Comparison of ENCODE assay signal across 30 cellular contexts in the genomic region with DNA sequence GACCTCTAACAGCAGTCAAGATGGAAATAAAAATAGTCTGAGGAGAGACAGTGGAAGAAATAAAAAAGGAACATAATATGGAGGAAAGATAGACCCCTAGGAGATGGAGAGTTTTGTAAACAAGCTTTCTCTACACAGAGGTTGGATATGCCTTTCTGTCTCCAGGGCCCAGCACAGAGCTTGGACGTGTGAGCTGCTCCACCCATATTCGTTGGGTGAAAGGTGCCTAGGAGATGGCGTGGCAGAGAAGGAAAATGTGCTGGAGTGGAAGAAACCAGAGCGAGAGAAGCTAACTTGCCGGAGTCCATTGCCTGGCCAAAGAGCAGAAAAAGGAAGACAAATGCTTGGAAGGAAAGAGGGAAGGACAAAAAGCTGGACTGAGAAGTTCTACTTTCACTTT.
"Had no signal": no experiment of that assay in that cellular context is flagged by ENCODE, and none has a peak within 500 bp of the region (broad histone marks: within the 10 kb centered on the region; RNA-seq: fewer than 3 reads in every experiment).

No MANE protein-coding gene starts in this region.

- H3K27me3 Mint-ChIP-seq: activated CD4-positive, alpha-beta T cell treated with anti-CD3 and anti-CD28 coated beads, Interleukin-2, amount 10 ng/mL, durations not matched to agents 24 days and 14 days had no signal

- H3K36me3 ChIP-seq: adrenal gland, colonic mucosa, stomach, suprapubic skin, tibial artery, WERI-Rb-1 had no signal

- H3K9me3 Mint-ChIP-seq: activated CD4-positive, alpha-beta memory T cell treated with anti-CD3 and anti-CD28 coated beads for 36 hours; activated CD4-positive, alpha-beta T cell treated with anti-CD3 and anti-CD28 coated beads, Interleukin-2, amount 10 ng/mL, durations not matched to agents 24 days and 14 days; activated naive CD4-positive, alpha-beta T cell treated with anti-CD3 and anti-CD28 coated beads for 36 hours; activated T-helper 1 cell treated with anti-CD3 and anti-CD28 coated beads, Interleukin-12 subunit alpha, Interleukin-12 subunit beta, Interleukin-2, Interleukin-4 antibody, amounts not matched to agents 30 ng/mL and 10 ng/mL and 1 ng/mL, durations not matched to agents 14 hours and 24 hours and 36 hours had no signal

- H3K9me3 ChIP-seq: adrenal gland, body of pancreas, colonic mucosa, mucosa of descending colon, stomach, suprapubic skin, tibial artery had no signal

- H3K27me3 ChIP-seq: adrenal gland, body of pancreas, colonic mucosa, dorsolateral prefrontal cortex, stomach, suprapubic skin, tibial artery had no signal

- H3K27ac ChIP-seq: adrenal gland, body of pancreas, colonic mucosa, dorsolateral prefrontal cortex, stomach, suprapubic skin, tibial artery, WERI-Rb-1 had no signal

- H3K4me1 Mint-ChIP-seq: activated CD4-positive, alpha-beta T cell treated with anti-CD3 and anti-CD28 coated beads, Interleukin-2, amount 10 ng/mL, durations not matched to agents 24 days and 14 days; activated naive CD8-positive, alpha-beta T cell treated with anti-CD3 and anti-CD28 coated beads for 36 hours; stimulated activated naive B cell treated with anti-CD40 and anti-IgM and Interleukin-4, amounts not matched to agents 10 μg/mL and 1 μg/mL and 100 μg/mL, for 72 hours had no signal

- H3K36me3 Mint-ChIP-seq: activated CD4-positive, alpha-beta memory T cell treated with anti-CD3 and anti-CD28 coated beads for 36 hours; activated naive CD8-positive, alpha-beta T cell treated with anti-CD3 and anti-CD28 coated beads for 36 hours had no signal

- H3K4me1 ChIP-seq: adrenal gland, body of pancreas, colonic mucosa, stomach, suprapubic skin had no signal

- H3K4me3 ChIP-seq: adrenal gland, body of pancreas, colonic mucosa, dorsolateral prefrontal cortex, mucosa of descending colon, stomach, suprapubic skin, tibial artery had no signal

- H3K4me3 Mint-ChIP-seq: activated CD4-positive, alpha-beta memory T cell treated with anti-CD3 and anti-CD28 coated beads for 36 hours; activated CD4-positive, alpha-beta T cell treated with anti-CD3 and anti-CD28 coated beads, Interleukin-2, amount 10 ng/mL, durations not matched to agents 24 days and 14 days; activated naive CD4-positive, alpha-beta T cell treated with anti-CD3 and anti-CD28 coated beads for 36 hours; activated naive CD8-positive, alpha-beta T cell treated with anti-CD3 and anti-CD28 coated beads for 36 hours; activated T-helper 1 cell treated with anti-CD3 and anti-CD28 coated beads, Interleukin-12 subunit alpha, Interleukin-12 subunit beta, Interleukin-2, Interleukin-4 antibody, amounts not matched to agents 30 ng/mL and 10 ng/mL and 1 ng/mL, durations not matched to agents 14 hours and 24 hours and 36 hours; nephron; stimulated activated naive B cell treated with anti-CD40 and anti-IgM and Interleukin-4, amounts not matched to agents 10 μg/mL and 1 μg/mL and 100 μg/mL, for 72 hours had no signal

- ATAC-seq: body of pancreas; left ventricle myocardium superior; mucosa of descending colon; right cardiac atrium; stimulated activated naive B cell treated with anti-CD40 and anti-IgM and Interleukin-4, amounts not matched to agents 10 μg/mL and 1 μg/mL and 100 μg/mL, for 72 hours had no signal

- H3K27ac Mint-ChIP-seq: activated CD4-positive, alpha-beta memory T cell treated with anti-CD3 and anti-CD28 coated beads for 36 hours; activated CD4-positive, alpha-beta T cell treated with anti-CD3 and anti-CD28 coated beads, Interleukin-2, amount 10 ng/mL, durations not matched to agents 24 days and 14 days; activated naive CD4-positive, alpha-beta T cell treated with anti-CD3 and anti-CD28 coated beads for 36 hours; activated naive CD8-positive, alpha-beta T cell treated with anti-CD3 and anti-CD28 coated beads for 36 hours; activated T-helper 1 cell treated with anti-CD3 and anti-CD28 coated beads, Interleukin-12 subunit alpha, Interleukin-12 subunit beta, Interleukin-2, Interleukin-4 antibody, amounts not matched to agents 30 ng/mL and 10 ng/mL and 1 ng/mL, durations not matched to agents 14 hours and 24 hours and 36 hours; nephron; stimulated activated naive B cell treated with anti-CD40 and anti-IgM and Interleukin-4, amounts not matched to agents 10 μg/mL and 1 μg/mL and 100 μg/mL, for 72 hours had no signal

- DNase-seq: activated CD4-positive, alpha-beta memory T cell treated with anti-CD3 and anti-CD28 coated beads for 36 hours; activated CD4-positive, alpha-beta T cell treated with anti-CD3 and anti-CD28 coated beads, Interleukin-2, amount 10 ng/mL, durations not matched to agents 24 days and 14 days; activated CD4-positive, CD25-positive, alpha-beta regulatory T cell treated with anti-CD3 and anti-CD28 coated beads, Interleukin-2, amount 50 U/mL, for 72 hours; activated CD8-positive, alpha-beta memory T cell treated with anti-CD3 and anti-CD28 coated beads, Interleukin-2, amount 50 U/mL, for 4 hours; activated effector memory CD4-positive, alpha-beta T cell treated with anti-CD3 and anti-CD28 coated beads, Interleukin-2, amount 50 U/mL, for 16 hours; activated naive CD4-positive, alpha-beta T cell treated with anti-CD3 and anti-CD28 coated beads for 36 hours; activated naive CD8-positive, alpha-beta T cell treated with anti-CD3 and anti-CD28 coated beads for 36 hours; activated T-cell treated with anti-CD3 and anti-CD28 coated beads, Interleukin-2, amount 50 U/mL, for 1 hour; adrenal gland; aorta; body of pancreas; cerebellar nuclear complex; colonic mucosa; dorsolateral prefrontal cortex; effector memory CD4-positive, alpha-beta T cell; glutamatergic neuron; hippocampal formation; left cardiac atrium; left ventricle myocardium superior; mucosa of descending colon; right cardiac atrium; stimulated activated CD4-positive, alpha-beta T cell treated with anti-CD3 and anti-CD28 coated beads, Interleukin-15, amount 100 ng/mL, for 24 hours; stimulated activated CD4-positive, alpha-beta T cell treated with anti-CD3 and anti-CD28 coated beads, Interleukin-2, amount 100 ng/mL, for 24 hours; stimulated activated naive B cell treated with anti-CD40 and anti-IgM and Interleukin-4, amounts not matched to agents 10 μg/mL and 1 μg/mL and 100 μg/mL, for 72 hours; stomach; tibial artery; WERI-Rb-1 had no signal
